ENCODE assay signal across 8 cellular contexts in genomic region chr12:9813821-9814798, GRCh38. TPM values are rescaled to one million over a fixed set of nuclear protein-coding genes. Genes with fewer than 3 reads are reported as not detected.
DNase-seq lines count a peak whose midpoint lies in the region; ATAC-seq and TF ChIP-seq lines count a peak whose summit lies in the region.

No MANE protein-coding gene starts in this region.

- H3K9me1 ChIP-seq in IMR-90 (ENCODE audit: insufficient read depth, low read length) = no peaks in the 10 kb centered on the region

- H3K4me1 ChIP-seq in IMR-90 (ENCODE audit: control insufficient read depth, insufficient read depth, low read length) (no peaks in the 10 kb centered on the region), adipocyte (ENCODE audit: control insufficient read depth, insufficient read depth, low read length) (peaks cover 4% of the 10 kb centered on the region), hepatocyte (ENCODE audit: insufficient read depth) (no peaks in the 10 kb centered on the region), gastrocnemius medialis (no peaks in the 10 kb centered on the region)

- H3K27ac ChIP-seq in IMR-90 (ENCODE audit: insufficient read depth, low read length) (no peak overlapping the region), hepatocyte (no peak overlapping the region), gastrocnemius medialis (no peak overlapping the region)

- no peak overlapping the region for H3K56ac ChIP-seq in IMR-90 (ENCODE audit: extremely low read depth, insufficient read depth, low read length)

- peak overlapping the region; percentile 56 for H3K4me2 ChIP-seq in IMR-90 (ENCODE audit: low read depth, low read length)
- peak overlapping the region; percentile 73 for H3K4me2 ChIP-seq in hepatocyte

- dilution Hi-C loops in IMR-90 (cut with HindIII; ENCODE audit: low sequenced_read_pairs, unreplicated experiment) = no loop called here

- DNase-seq in DMS153 treated with DMSO at 0.1 percent for 48 hours (lab: John Stamatoyannopoulos, UW; ENCODE audit: unreplicated experiment) (peak; percentile 43), IMR-90 (peak; percentile 17), T-cell (peak; percentile 82 to 95 (median 91)), adipocyte (ENCODE audit: low read depth) (peak; percentile 30), hepatocyte (ENCODE audit: low spot score) (peak; percentile 77), gastrocnemius medialis (peak; percentile 24 to 51), NCI-H1417 treated with DMSO at 0.1 percent for 48 hours (lab: John Stamatoyannopoulos, UW) (no peak)

- peak overlapping the region; percentile 82 to 90 (median 83) for H3K4me3 Mint-ChIP-seq in T-cell

- H3K79me2 ChIP-seq in hepatocyte = no peaks in the 10 kb centered on the region

- no peak overlapping the region for H2BK120ac ChIP-seq in IMR-90 (ENCODE audit: low read depth, low read length)

- H3K23ac ChIP-seq in IMR-90 (ENCODE audit: low read depth, low read length) = no peak overlapping the region

- ATAC-seq in GM21528 (IDR thresholded peaks at IDR 0.05; ENCODE audit: low FRiP score, unreplicated experiment) (peak; percentile 87), IMR-90 (ENCODE audit: low read depth) (peak; percentile 100), T-cell (replicated peaks in 1 of 4) (peak; percentile 96 to 98 (median 98)), gastrocnemius medialis (peak in 1 of 2 donors; percentile 39)

- H4K20me1 ChIP-seq in IMR-90 (ENCODE audit: insufficient read depth, low read length) = no peaks in the 10 kb centered on the region
- no peaks in the 10 kb centered on the region for H4K20me1 ChIP-seq in hepatocyte (ENCODE audit: insufficient read depth, poor library complexity, severe bottlenecking)

- no peak overlapping the region for H3K4ac ChIP-seq in IMR-90 (ENCODE audit: low read depth, low read length)

- in situ Hi-C loops in IMR-90 (cut with MboI; ENCODE audit: low sequenced_read_pairs) = loop anchor here (10.0 kb wide), 1 partner anchor 111 kb away; no protein-coding TSS in a partner anchor
- in situ Hi-C loops in gastrocnemius medialis (cut with MboI; ENCODE audit: low sequenced_read_pairs in 4 of 4) = loop anchor here in 2 of 4 donors (10.0 kb wide), 1 partner anchor 111 kb away; no protein-coding TSS in a partner anchor

- no peak overlapping the region for H2BK20ac ChIP-seq in IMR-90 (ENCODE audit: low read depth, low read length)

- no peak overlapping the region for H2BK15ac ChIP-seq in IMR-90 (ENCODE audit: low read depth, low read length)

- no peaks in the 10 kb centered on the region for H3K9me3 ChIP-seq in IMR-90 (ENCODE audit: control insufficient read depth, insufficient read depth, low read length)
- no peaks in the 10 kb centered on the region for H3K9me3 ChIP-seq in adipocyte (ENCODE audit: control insufficient read depth, low read length)
- H3K9me3 ChIP-seq in hepatocyte (ENCODE audit: low read depth) = no peaks in the 10 kb centered on the region
- H3K9me3 ChIP-seq in gastrocnemius medialis = no peaks in the 10 kb centered on the region

- no peak overlapping the region for H3K14ac ChIP-seq in IMR-90 (replicated peaks; ENCODE audit: low read depth, low read length)

- 100% methylated on average over 1 of the region's 32 CpGs; no CpG with 5 or more reads in 1 of the 2 experiments for WGBS in IMR-90 (ENCODE audit: extremely low coverage in 2 of 2, insufficient read length in 1 of 2), 2 experiments
- WGBS in hepatocyte (ENCODE audit: low lambda C conversion rate, missing lambda C conversion rate) = 55% methylated on average over 32 of the region's 32 CpGs

- no peaks in the 10 kb centered on the region for H3K36me3 Mint-ChIP-seq in T-cell

- no peak overlapping the region for H2BK5ac ChIP-seq in IMR-90 (ENCODE audit: low read depth, low read length, poor library complexity, severe bottlenecking)

- no peak overlapping the region for H3K9ac ChIP-seq in IMR-90 (ENCODE audit: low read depth, low read length)
- peak overlapping the region; percentile 29 for H3K9ac ChIP-seq in adipocyte (ENCODE audit: low read length)

- peak overlapping the region; percentile 85 for H2AFZ ChIP-seq in IMR-90 (replicated peaks; ENCODE audit: low read length, poor library complexity)
- no peak overlapping the region for H2AFZ ChIP-seq in hepatocyte

- TF ChIP-seq RAD21 in IMR-90 (IDR thresholded peaks at IDR 0.05; ENCODE audit: low read length) = peak; percentile 71

- H2AK9ac ChIP-seq in IMR-90 (replicated peaks; ENCODE audit: low read depth, low read length, poor library complexity) = peak overlapping the region; percentile 80

- H3K9me3 Mint-ChIP-seq in T-cell = no peaks in the 10 kb centered on the region

- no peak overlapping the region for H4K8ac ChIP-seq in IMR-90 (ENCODE audit: low read depth in 2 of 2, low read length in 2 of 2)

- no TSS peak for BruUV-seq in IMR-90 (replicated peaks; lab: Mats Ljungman, UMichigan)

- H3K18ac ChIP-seq in IMR-90 (ENCODE audit: low read depth, low read length) = no peak overlapping the region

- no peak for TF ChIP-seq POLR2A in IMR-90 (IDR thresholded peaks at IDR 0.05; ENCODE audit: low read depth, low read length)
- no peak for TF ChIP-seq POLR2A in gastrocnemius medialis (IDR thresholded peaks at IDR 0.05)

- intact Hi-C loops in IMR-90 (cut with micrococcal nuclease) (loop anchor here (1.0 to 2.0 kb wide), 3 partner anchors 64 to 327 kb away; no protein-coding TSS in a partner anchor), gastrocnemius medialis (cut with DNase I; ENCODE audit: low total_unique reads) (loop anchor here (1.0 kb wide), 1 partner anchor 112 kb away; no protein-coding TSS in a partner anchor)

- no peak overlapping the region for H4K5ac ChIP-seq in IMR-90 (ENCODE audit: low read depth, low read length)

- H3K27me3 Mint-ChIP-seq in T-cell = peaks cover 3 to 12% of the 10 kb centered on the region in 2 donors

- no peak overlapping the region for H4K91ac ChIP-seq in IMR-90 (ENCODE audit: insufficient read depth, low read depth, low read length)

- H3K4me1 Mint-ChIP-seq in T-cell = peaks cover 10 to 15% (median 10%) of the 10 kb centered on the region in 3 donors

- H3K27me3 ChIP-seq in IMR-90 (ENCODE audit: control insufficient read depth, insufficient read depth, low read length) = peaks cover 11% of the 10 kb centered on the region
- H3K27me3 ChIP-seq in adipocyte (replicated peaks; ENCODE audit: control insufficient read depth, insufficient read depth, low read length) = peaks cover 6% of the 10 kb centered on the region
- peaks cover 4% of the 10 kb centered on the region for H3K27me3 ChIP-seq in hepatocyte
- no peaks in the 10 kb centered on the region for H3K27me3 ChIP-seq in gastrocnemius medialis

- H3K27ac Mint-ChIP-seq in T-cell = peak overlapping the region; percentile 74 to 85

- CTCF ChIA-PET in IMR-90 (lab: Yijun Ruan, JAX) = interaction anchor here (0.6 to 1.5 kb wide), 12 partner anchors 16 to 526 kb away, joined by 3 to 6 read pairs (median 4); partner anchors contain the start of gene CLEC12B
- CTCF ChIA-PET in T-cell (lab: Charles Lee) = interaction anchor here (0.5 to 3.9 kb wide), 38 partner anchors 10 to 329 kb away, joined by 3 to 33 read pairs (median 4); partner anchors contain the start of genes CD69 (in 2 of the 2), CLEC2A (in 1 of the 2), CLEC2B (in 1 of the 2) and CLEC7A (in 1 of the 2)

- H3K4me3 ChIP-seq in IMR-90 (ENCODE audit: insufficient read depth, low read depth, low read length) = no peak overlapping the region; the same call in 1 of the 2 replicates
- peak overlapping the region; percentile 75 for H3K4me3 ChIP-seq in adipocyte (ENCODE audit: low read length)
- H3K4me3 ChIP-seq in hepatocyte = no peak overlapping the region
- H3K4me3 ChIP-seq in gastrocnemius medialis = no peak overlapping the region

- H3K79me1 ChIP-seq in IMR-90 (ENCODE audit: low read depth in 1 of 2, low read length in 2 of 2) = no peaks in the 10 kb centered on the region

- peak; percentile 78 for TF ChIP-seq CTCF in IMR-90 (conservative IDR thresholded peaks at IDR 0.05; ENCODE audit: low read depth, low read length)
- TF ChIP-seq CTCF in hepatocyte (IDR thresholded peaks at IDR 0.05; ENCODE audit: poor library complexity) = peak; percentile 67
- TF ChIP-seq CTCF in gastrocnemius medialis (IDR thresholded peaks at IDR 0.05 in 4 of 5, conservative IDR thresholded peaks at IDR 0.05 in 1 of 5) = peak; percentile 14 to 63 (median 46)

- POLR2A ChIA-PET in IMR-90 (lab: Charles Lee; ENCODE audit: unreplicated experiment) = no interaction called here
- POLR2A ChIA-PET in T-cell (lab: Charles Lee) = interaction anchor here (0.5 to 1.4 kb wide), 5 partner anchors 53 to 120 kb away, joined by 3 to 10 read pairs (median 4); partner anchors contain the start of gene CD69 (in 1 of the 2)

- H2AK5ac ChIP-seq in IMR-90 (ENCODE audit: low read depth, low read length) = no peak overlapping the region

- H3K36me3 ChIP-seq in IMR-90 (ENCODE audit: control insufficient read depth, insufficient read depth, low read length) (no peaks in the 10 kb centered on the region), adipocyte (ENCODE audit: control insufficient read depth, insufficient read depth, low read length, severe bottlenecking) (no peaks in the 10 kb centered on the region), hepatocyte (replicated peaks; ENCODE audit: insufficient read depth, low read depth) (no peaks in the 10 kb centered on the region), gastrocnemius medialis (no peaks in the 10 kb centered on the region)

- no peaks in the 10 kb centered on the region for H3K9me2 ChIP-seq in hepatocyte (replicated peaks; ENCODE audit: insufficient read depth)

RNA-seq across cellular contexts. Expression of gene KLRF1, which starts 13.2 kb away (rescaled TPM):
- total RNA-seq in IMR-90 (2012; rRNA removed) (not detected in 2 replicates), T-cell (10 to 100 TPM in 1 of 5 donors, 1 to 10 TPM in 1, under 1 TPM in 3; 0.35 to 24.8 (median 0.95) TPM), hepatocyte (not detected in 2 replicates), gastrocnemius medialis (not detected)
- polyA plus RNA-seq in IMR-90 (2012; rRNA removed) (not detected in 2 replicates), hepatocyte (not detected in 2 replicates)
- not detected in 2 replicates for polyA plus RNA-seq in IMR-90 (2012; cell fraction: cytosol; rRNA removed)
- polyA plus RNA-seq in IMR-90 (2012; cell fraction: nucleus; rRNA removed; ENCODE audit: low replicate concordance) = not detected in 2 replicates

RNA-seq across cellular contexts. Expression of gene CD69, which starts 53.4 kb away (rescaled TPM):
- total RNA-seq in IMR-90 (2012; rRNA removed) = not detected in 2 replicates
- not detected in 2 replicates for polyA plus RNA-seq in IMR-90 (2012; rRNA removed)
- not detected in 2 replicates for polyA plus RNA-seq in IMR-90 (2012; cell fraction: cytosol; rRNA removed)
- polyA plus RNA-seq in IMR-90 (2012; cell fraction: nucleus; rRNA removed; ENCODE audit: low replicate concordance) = 0.08 TPM in 1 of 2 replicates, not detected in the other
- 100 to 1,000 TPM in 2 of 5 donors, 10 to 100 TPM in 3; 36.7 to 746 (median 39.4) TPM for total RNA-seq in T-cell
- 0.07 TPM in 1 of 2 replicates, not detected in the other for total RNA-seq in hepatocyte
- 0.57 TPM in 1 of 2 replicates, not detected in the other for polyA plus RNA-seq in hepatocyte
- total RNA-seq in gastrocnemius medialis = under 1 TPM in 3 of 4 donors, not detected in 1; 0.41 to 0.72 (median 0.51) TPM

RNA-seq across cellular contexts. Expression of gene CLEC2B, which starts 55.0 kb away (rescaled TPM):
- 0.18 and 0.56 TPM in 2 replicates for total RNA-seq in IMR-90 (2012; rRNA removed)
- 0.27 and 0.31 TPM in 2 replicates for polyA plus RNA-seq in IMR-90 (2012; rRNA removed)
- polyA plus RNA-seq in IMR-90 (2012; cell fraction: cytosol; rRNA removed) = not detected in 2 replicates
- 0.14 TPM in 1 of 2 replicates, not detected in the other for polyA plus RNA-seq in IMR-90 (2012; cell fraction: nucleus; rRNA removed; ENCODE audit: low replicate concordance)
- 100 to 1,000 TPM in 1 of 5 donors, 10 to 100 TPM in 4; 60.0 to 101 (median 74.7) TPM for total RNA-seq in T-cell
- total RNA-seq in hepatocyte = 5.0 and 5.7 TPM in 2 replicates
- 4.9 and 5.9 TPM in 2 replicates for polyA plus RNA-seq in hepatocyte
- 10 to 100 TPM in 2 of 4 donors, 1 to 10 TPM in 2; 3.1 to 14.4 (median 10.7) TPM for total RNA-seq in gastrocnemius medialis

Comparison
In these comparisons a context has a peak if more than half of its experiments do, and no peak if none do; other contexts are left out.
1. RNA of gene CD69, which starts 53.4 kb away (total RNA-seq): 36.7 to 746 TPM in T-cell; 0.41 to 0.72 TPM in gastrocnemius medialis, 0.07 TPM in hepatocyte and not detected in IMR-90; every median in the first group is over 10 times any median in the second.
2. Peak in every context shown above with its lines, with median percentiles within 50 percentile points of each other: CTCF ChIP-seq.